ENCODE assay signal across 13 cellular contexts in genomic region chr12:96352161-96352835, GRCh38. TPM values are rescaled to one million over a fixed set of nuclear protein-coding genes. Genes with fewer than 3 reads are reported as not detected.
A peak's percentile ranks its signal among the peaks of the same experiment; 100 is the strongest.
DNase-seq lines count a peak whose midpoint lies in the region; ATAC-seq and TF ChIP-seq lines count a peak whose summit lies in the region.
"Had no signal": no experiment of that assay in that cellular context is flagged by ENCODE, and none has a peak within 500 bp of the region (broad histone marks: within the 10 kb centered on the region; RNA-seq: fewer than 3 reads in every experiment).

No MANE protein-coding gene starts in this region.

- no peak for TF ChIP-seq CTCF in Panc1 (IDR thresholded peaks at IDR 0.05)
- TF ChIP-seq CTCF in upper lobe of right lung (IDR thresholded peaks at IDR 0.05): no peak

- intact Hi-C loops in Panc1 (cut with micrococcal nuclease; ENCODE audit: unreplicated experiment) (no loop called here), upper lobe of right lung (cut with DNase I) (no loop called here)

- no peaks in the 10 kb centered on the region for H3K27me3 ChIP-seq in Panc1 (ENCODE audit: control insufficient read depth, insufficient read depth, low read length)
- H3K27me3 ChIP-seq in upper lobe of right lung: no peaks in the 10 kb centered on the region
- H3K27me3 ChIP-seq in MG63: no peaks in the 10 kb centered on the region

- in situ Hi-C loops in Panc1 (cut with HindIII; ENCODE audit: low pct_unique_long_range_greater_than_20kb, low sequenced_read_pairs): no loop called here

- H3K27ac ChIP-seq in Panc1 (ENCODE audit: low read length) (no peak overlapping the region), upper lobe of right lung (no peak overlapping the region)
- H3K27ac ChIP-seq: KMS-11 had no signal

- H3K9me3 ChIP-seq in Panc1 (ENCODE audit: control insufficient read depth, insufficient read depth, low read depth, low read length): no peaks in the 10 kb centered on the region
- H3K9me3 ChIP-seq in upper lobe of right lung: no peaks in the 10 kb centered on the region
- no peaks in the 10 kb centered on the region for H3K9me3 ChIP-seq in MG63

- H3K4me3 ChIP-seq in Panc1 (ENCODE audit: low read depth in 2 of 2, low read length in 2 of 2) (no peak overlapping the region), upper lobe of right lung (no peak overlapping the region), MG63 (no peak overlapping the region)

- POLR2A ChIA-PET in Panc1 (lab: Charles Lee): no interaction called here

- peaks cover 93% of the 10 kb centered on the region for H3K4me1 Mint-ChIP-seq in activated naive CD4-positive, alpha-beta T cell treated with anti-CD3 and anti-CD28 coated beads, Interleukin-2, amount 50 U/mL, for 24 hours
- peaks cover 92 to 100% of the 10 kb centered on the region in 2 donors for H3K4me1 Mint-ChIP-seq in immature natural killer cell

- H3K36me3 ChIP-seq in Panc1 (ENCODE audit: control insufficient read depth, insufficient read depth, low read length): no peaks in the 10 kb centered on the region
- no peaks in the 10 kb centered on the region for H3K36me3 ChIP-seq in upper lobe of right lung
- no peaks in the 10 kb centered on the region for H3K36me3 ChIP-seq in MG63

- H3K27ac Mint-ChIP-seq in activated naive CD4-positive, alpha-beta T cell treated with anti-CD3 and anti-CD28 coated beads, Interleukin-2, amount 50 U/mL, for 24 hours: peak overlapping the region; percentile 1
- peak overlapping the region in 4 of 6 donors; percentile 7 to 70 (median 34) for H3K27ac Mint-ChIP-seq in immature natural killer cell
- H3K27ac Mint-ChIP-seq: H9 had no signal

- BruUV-seq in Panc1 (replicated peaks; lab: Mats Ljungman, UMichigan): no TSS peak

- no peak for DNase-seq in activated naive CD4-positive, alpha-beta T cell treated with Interleukin-2 at 50 U/mL for 16 hours
- DNase-seq in Panc1 (ENCODE audit: low read depth, low spot score) (no peak), immature natural killer cell (no peak), upper lobe of right lung (no peak), NCI-H510A treated with DMSO at 0.1 percent for 48 hours (lab: John Stamatoyannopoulos, UW) (no peak), MG63 (no peak)
- DNase-seq: activated CD4-positive, alpha-beta T cell treated with anti-CD3 and anti-CD28 coated beads, Interleukin-2, amount 50 U/mL, for 4 hours; H9; hippocampal formation; NCI-H446 treated with DMSO at 0.1 percent for 48 hours had no signal

- CTCF ChIA-PET in Panc1 (lab: Charles Lee): no interaction called here

- H3K4me1 ChIP-seq in Panc1 (ENCODE audit: control insufficient read depth, insufficient read depth, low read length): no peaks in the 10 kb centered on the region
- peaks cover 32% of the 10 kb centered on the region for H3K4me1 ChIP-seq in upper lobe of right lung

- H3K9me3 Mint-ChIP-seq in activated naive CD4-positive, alpha-beta T cell treated with anti-CD3 and anti-CD28 coated beads, Interleukin-2, amount 50 U/mL, for 24 hours: no peaks in the 10 kb centered on the region
- H3K9me3 Mint-ChIP-seq in immature natural killer cell: no peaks in the 10 kb centered on the region
- H3K9me3 Mint-ChIP-seq: H9 had no signal

- ATAC-seq in Panc1 (peak; percentile 48; the same call in 1 of the 2 replicates), upper lobe of right lung (peak; percentile 40), HG03342 (IDR thresholded peaks at IDR 0.05; ENCODE audit: unreplicated experiment) (no peak)

- H3K36me3 Mint-ChIP-seq in activated naive CD4-positive, alpha-beta T cell treated with anti-CD3 and anti-CD28 coated beads, Interleukin-2, amount 50 U/mL, for 24 hours: peaks cover 5% of the 10 kb centered on the region
- H3K36me3 Mint-ChIP-seq in immature natural killer cell: no peaks in the 10 kb centered on the region

- no peaks in the 10 kb centered on the region for H3K27me3 Mint-ChIP-seq in activated naive CD4-positive, alpha-beta T cell treated with anti-CD3 and anti-CD28 coated beads, Interleukin-2, amount 50 U/mL, for 24 hours
- H3K27me3 Mint-ChIP-seq in immature natural killer cell (ENCODE audit: low read depth in 3 of 3): peaks cover 0 to 12% (median 6%) of the 10 kb centered on the region in 3 donors

- no peak overlapping the region for H3K4me3 Mint-ChIP-seq in activated naive CD4-positive, alpha-beta T cell treated with anti-CD3 and anti-CD28 coated beads, Interleukin-2, amount 50 U/mL, for 24 hours
- H3K4me3 Mint-ChIP-seq in immature natural killer cell: peak overlapping the region in 3 of 5 donors; percentile 5 to 37 (median 6)
- H3K4me3 Mint-ChIP-seq: H9 had no signal

RNA-seq across cellular contexts. Expression of gene CDK17, which starts 47.9 kb away (rescaled TPM):
- total RNA-seq in Panc1 (2021; ENCODE audit: unreplicated experiment) (23.2 TPM), upper lobe of right lung (47.1 TPM)
- polyA plus RNA-seq in Panc1 (2012; ENCODE audit: insufficient read length): 9.9 TPM
- polyA plus RNA-seq in immature natural killer cell: 10 to 100 TPM; 27.2 to 64.0 (median 52.7) TPM
- total RNA-seq in MG63 (2014; rRNA removed; shearing (Covaris generic); ENCODE audit: low replicate concordance): 18.4 and 57.2 TPM in 2 replicates
